In genomic region chr18:63367241-63367953, GRCh38 we compare ENCODE assay signal across 8 cellular contexts. TPM values are rescaled to one million over a fixed set of nuclear protein-coding genes. Genes with fewer than 3 reads are reported as not detected.
DNase-seq lines count a peak whose midpoint lies in the region; ATAC-seq and TF ChIP-seq lines count a peak whose summit lies in the region.

No MANE protein-coding gene starts in this region.

- H2AFZ ChIP-seq in mammary epithelial cell (ENCODE audit: low read depth, low read length): peak overlapping the region; percentile 82

- no peaks in the 10 kb centered on the region for H3K36me3 ChIP-seq in mammary epithelial cell (ENCODE audit: insufficient read depth, low read length)
- H3K36me3 ChIP-seq in iPS-20b (ENCODE audit: insufficient read depth, low read depth, low read length): peaks cover 5% of the 10 kb centered on the region
- H3K36me3 ChIP-seq in skeletal muscle tissue (ENCODE audit: control insufficient read depth in 3 of 3, insufficient read depth in 3 of 3, low read length in 3 of 3): peaks cover 1 to 2% (median 2%) of the 10 kb centered on the region in 3 donors

- 1% methylated on average over 19 of the region's 66 CpGs for WGBS in mammary epithelial cell (ENCODE audit: low coverage, missing lambda C conversion rate)

- in situ Hi-C loops in ACHN (cut with HindIII; ENCODE audit: low pct_ligation_motif_present, low pct_unique_long_range_greater_than_20kb, low sequenced_read_pairs): no loop called here
- in situ Hi-C loops in mammary epithelial cell (cut with MboI; ENCODE audit: low sequenced_read_pairs in 2 of 2): no loop called here

- H3K4me1 ChIP-seq in mammary epithelial cell (ENCODE audit: insufficient read depth, low read length): peaks cover 15% of the 10 kb centered on the region
- H3K4me1 ChIP-seq in iPS-20b (ENCODE audit: insufficient read depth, low read length): peaks cover 3% of the 10 kb centered on the region; the same call in 1 of the 2 replicates
- peaks cover 13 to 24% (median 14%) of the 10 kb centered on the region in 3 donors for H3K4me1 ChIP-seq in skeletal muscle tissue (ENCODE audit: control insufficient read depth in 3 of 3, insufficient read depth in 3 of 3, low read length in 3 of 3)

- TF ChIP-seq CTCF in VCaP (conservative IDR thresholded peaks at IDR 0.05) (no peak), mammary epithelial cell (conservative IDR thresholded peaks at IDR 0.05 in 1 of 2, IDR thresholded peaks at IDR 0.05 in 1 of 2; ENCODE audit: extremely low read depth in 1 of 2, insufficient read depth in 1 of 2, low read depth in 1 of 2, low read length in 2 of 2) (no peak)

- H3K79me2 ChIP-seq in mammary epithelial cell (ENCODE audit: insufficient read depth, low read length): peaks cover 46% of the 10 kb centered on the region

- H3K4me3 ChIP-seq in mammary epithelial cell (replicated peaks in 1 of 3; ENCODE audit: insufficient read depth in 1 of 3, low read depth in 2 of 3, low read length in 3 of 3) (peak overlapping the region; percentile 67 to 92 (median 87)), iPS-20b (ENCODE audit: low read length) (peak overlapping the region; percentile 85), skeletal muscle tissue (ENCODE audit: low read length in 3 of 3) (peak overlapping the region; percentile 81 to 96 (median 91))

- dilution Hi-C loops in mammary epithelial cell (cut with HindIII; ENCODE audit: low sequenced_read_pairs): loop anchor here (5.0 kb wide), 1 partner anchor 40 kb away; no protein-coding TSS in a partner anchor

- H3K9ac ChIP-seq in mammary epithelial cell (ENCODE audit: insufficient read depth, low read length) (peak overlapping the region; percentile 69), iPS-20b (ENCODE audit: low read depth, low read length) (peak overlapping the region; percentile 64; the same call in 1 of the 2 replicates), skeletal muscle tissue (ENCODE audit: low read depth in 1 of 3, low read length in 3 of 3) (peak overlapping the region; percentile 84 to 91 (median 89))

- no TSS peak for BruUV-seq in mammary epithelial cell (replicated peaks; lab: Mats Ljungman, UMichigan)

- peak overlapping the region; percentile 80 for H3K4me2 ChIP-seq in mammary epithelial cell (ENCODE audit: insufficient read depth, low read depth, low read length)

- DNase-seq in ACHN (peak; percentile 97), NCI-H2171 (lab: John Stamatoyannopoulos, UW) (peak; percentile 96), mammary epithelial cell (peak; percentile 99)

- H3K27ac ChIP-seq in VCaP: peak overlapping the region; percentile 89
- peak overlapping the region; percentile 81 for H3K27ac ChIP-seq in mammary epithelial cell (ENCODE audit: insufficient read depth, low read depth, low read length)
- H3K27ac ChIP-seq in iPS-20b (ENCODE audit: low read length): no peak overlapping the region
- H3K27ac ChIP-seq in skeletal muscle tissue (ENCODE audit: low read depth, low read length): peak overlapping the region; percentile 90

- intact Hi-C loops in mammary epithelial cell (cut with micrococcal nuclease): loop anchor here (1.0 to 2.0 kb wide), 4 partner anchors 21 to 109 kb away; partner anchors contain the start of genes SERPINB5 and VPS4B

- ATAC-seq in GM18868 (IDR thresholded peaks at IDR 0.05; ENCODE audit: unreplicated experiment) (peak; percentile 87), HG03103 (IDR thresholded peaks at IDR 0.05; ENCODE audit: low read depth, unreplicated experiment) (peak; percentile 77)

- CTCF ChIA-PET in mammary epithelial cell (lab: Charles Lee; ENCODE audit: low non-redundant PET): no interaction called here

- no peaks in the 10 kb centered on the region for H4K20me1 ChIP-seq in mammary epithelial cell (ENCODE audit: insufficient read depth, low read length)

- H3K27me3 ChIP-seq in mammary epithelial cell (ENCODE audit: insufficient read depth, low read length): no peaks in the 10 kb centered on the region
- H3K27me3 ChIP-seq in iPS-20b (ENCODE audit: insufficient read depth, low read length): no peaks in the 10 kb centered on the region; the same call in 1 of the 2 replicates
- H3K27me3 ChIP-seq in skeletal muscle tissue (ENCODE audit: control insufficient read depth in 3 of 3, insufficient read depth in 3 of 3, low read length in 3 of 3): no peaks in the 10 kb centered on the region

- peaks cover 3% of the 10 kb centered on the region for H3K9me3 ChIP-seq in mammary epithelial cell (replicated peaks; ENCODE audit: insufficient read depth, low read length)
- peaks cover 12% of the 10 kb centered on the region for H3K9me3 ChIP-seq in iPS-20b (ENCODE audit: insufficient read depth, low read depth, low read length)
- H3K9me3 ChIP-seq in skeletal muscle tissue (ENCODE audit: control insufficient read depth in 3 of 3, low read length in 3 of 3): no peaks in the 10 kb centered on the region

RNA-seq across cellular contexts. Expression of gene KDSR, which starts 0.4 kb away (rescaled TPM):
- total RNA-seq in mammary epithelial cell (100 to 1,000 TPM in 1 of 2 donors, 10 to 100 TPM in 1; 65.7 to 101 TPM), skeletal muscle tissue (12.5 TPM)
- polyA plus RNA-seq in mammary epithelial cell: 61.5 TPM
- 126 TPM for polyA minus RNA-seq in mammary epithelial cell

RNA-seq across cellular contexts. Expression of gene BCL2, which starts 47.8 kb away (rescaled TPM):
- total RNA-seq in mammary epithelial cell (1 to 10 TPM in 1 of 2 donors, under 1 TPM in 1; 0.83 to 1.6 TPM), skeletal muscle tissue (39.1 TPM)
- 0.37 TPM for polyA plus RNA-seq in mammary epithelial cell
- 0.67 TPM for polyA minus RNA-seq in mammary epithelial cell

RNA-seq across cellular contexts. Expression of gene VPS4B, which starts 54.9 kb away (rescaled TPM):
- total RNA-seq in mammary epithelial cell (10 to 100 TPM; 60.8 to 94.4 TPM), skeletal muscle tissue (28.2 TPM)
- polyA plus RNA-seq in mammary epithelial cell: 31.0 TPM
- 30.0 TPM for polyA minus RNA-seq in mammary epithelial cell

Comparison
In these comparisons a context has a peak if more than half of its experiments do, and no peak if none do; other contexts are left out.
1. RNA of gene BCL2, which starts 47.8 kb away (total RNA-seq): 39.1 TPM in skeletal muscle tissue (single experiment); 0.83 to 1.6 TPM in mammary epithelial cell; every median in the first group is over 10 times any median in the second.
2. Peak in every context shown above with its lines, with median percentiles within 50 percentile points of each other: DNase-seq, H3K4me3 ChIP-seq and H3K9ac ChIP-seq.